In the genomic region with DNA sequence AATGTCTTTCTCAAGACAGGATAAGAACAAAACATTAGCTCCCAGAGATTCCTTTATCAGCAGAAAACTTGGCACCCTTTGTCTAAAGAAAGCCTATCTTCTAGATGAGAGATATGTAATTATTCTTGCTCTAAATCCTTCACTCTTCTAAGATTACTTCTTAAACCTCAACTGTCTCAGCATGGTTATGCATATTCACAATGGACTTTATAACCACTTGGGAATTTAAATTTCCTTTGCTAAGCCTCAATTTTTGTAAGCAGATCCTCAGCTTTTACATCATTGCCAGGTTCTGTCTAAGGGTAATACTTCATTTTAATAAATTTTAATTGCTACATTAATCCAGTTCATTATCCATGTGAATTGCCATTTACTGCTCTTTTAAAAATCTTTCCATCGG, we compare ENCODE assay signal across 29 cellular contexts.
"Had no signal": no experiment of that assay in that cellular context is flagged by ENCODE, and none has a peak within 500 bp of the region (broad histone marks: within the 10 kb centered on the region; RNA-seq: fewer than 3 reads in every experiment).

No MANE protein-coding gene starts in this region.

- H3K9me3 ChIP-seq: ascending aorta, breast epithelium, colonic mucosa had no signal

- H3K4me1 ChIP-seq: ascending aorta, breast epithelium, colonic mucosa had no signal

- DNase-seq: activated CD4-positive, alpha-beta memory T cell treated with anti-CD3 and anti-CD28 coated beads, Interleukin-2, amount 10 ng/mL, durations not matched to agents 7 days and 5 days; activated CD4-positive, alpha-beta T cell treated with anti-CD3 and anti-CD28 coated beads for 36 hours; activated CD4-positive, alpha-beta T cell treated with anti-CD3 and anti-CD28 coated beads, Interleukin-2, amount 10 ng/mL, durations not matched to agents 24 days and 14 days; activated CD4-positive, alpha-beta T cell treated with anti-CD3 and anti-CD28 coated beads, Interleukin-2, amount 50 U/mL, for 4 hours; activated CD4-positive, CD25-positive, alpha-beta regulatory T cell; activated CD4-positive, CD25-positive, alpha-beta regulatory T cell treated with anti-CD3 and anti-CD28 coated beads, Interleukin-2, amount 50 U/mL, for 72 hours; activated CD8-positive, alpha-beta memory T cell treated with anti-CD3 and anti-CD28 coated beads, Interleukin-2, amount 50 U/mL, for 48 hours; activated gamma-delta T cell; activated naive CD4-positive, alpha-beta T cell; activated naive CD4-positive, alpha-beta T cell treated with anti-CD3 and anti-CD28 coated beads, Interleukin-2, amount 10 ng/mL, durations not matched to agents 7 days and 5 days; activated naive CD8-positive, alpha-beta T cell treated with anti-CD3 and anti-CD28 coated beads, Interleukin-2, amount 10 ng/mL, durations not matched to agents 7 days and 5 days; activated T-cell treated with anti-CD3 and anti-CD28 coated beads for 4 hours; activated T-cell treated with anti-CD3 and anti-CD28 coated beads, Interleukin-2, amount 50 U/mL, for 24 hours; activated T-cell treated with anti-CD3 and anti-CD28 coated beads, Interleukin-2, amount 50 U/mL, for 72 hours; central memory CD4-positive, alpha-beta T cell; cerebellar nuclear complex; colonic mucosa; effector CD8-positive, alpha-beta T cell; foreskin fibroblast; head of caudate nucleus; hippocampal formation; T-helper 9 cell had no signal

- H3K36me3 Mint-ChIP-seq: activated naive CD4-positive, alpha-beta T cell treated with anti-CD3 and anti-CD28 coated beads, Interleukin-2, amount 10 ng/mL, durations not matched to agents 7 days and 5 days; activated naive CD4-positive, alpha-beta T cell treated with anti-CD3 and anti-CD28 coated beads, Interleukin-2, amount 50 U/mL, for 72 hours; activated naive CD8-positive, alpha-beta T cell treated with anti-CD3 and anti-CD28 coated beads, Interleukin-2, amount 10 ng/mL, durations not matched to agents 7 days and 5 days; brain had no signal

- H3K27me3 ChIP-seq: ascending aorta, breast epithelium, cardiac muscle cell, colonic mucosa had no signal

- H3K4me1 Mint-ChIP-seq: activated CD4-positive, alpha-beta memory T cell treated with anti-CD3 and anti-CD28 coated beads, Interleukin-2, amount 10 ng/mL, durations not matched to agents 7 days and 5 days; activated CD4-positive, alpha-beta T cell treated with anti-CD3 and anti-CD28 coated beads for 36 hours; activated CD4-positive, alpha-beta T cell treated with anti-CD3 and anti-CD28 coated beads, Interleukin-2, amount 10 ng/mL, durations not matched to agents 24 days and 14 days; activated naive CD4-positive, alpha-beta T cell treated with anti-CD3 and anti-CD28 coated beads, Interleukin-2, amount 10 ng/mL, durations not matched to agents 7 days and 5 days; activated naive CD8-positive, alpha-beta T cell treated with anti-CD3 and anti-CD28 coated beads, Interleukin-2, amount 10 ng/mL, durations not matched to agents 7 days and 5 days had no signal

- H3K9me3 Mint-ChIP-seq: activated CD4-positive, alpha-beta memory T cell treated with anti-CD3 and anti-CD28 coated beads, Interleukin-2, amount 10 ng/mL, durations not matched to agents 7 days and 5 days; activated CD4-positive, alpha-beta T cell treated with anti-CD3 and anti-CD28 coated beads, Interleukin-2, amount 10 ng/mL, durations not matched to agents 24 days and 14 days; activated naive CD4-positive, alpha-beta T cell treated with anti-CD3 and anti-CD28 coated beads, Interleukin-2, amount 10 ng/mL, durations not matched to agents 7 days and 5 days; activated naive CD4-positive, alpha-beta T cell treated with anti-CD3 and anti-CD28 coated beads, Interleukin-2, amount 50 U/mL, for 72 hours; activated naive CD8-positive, alpha-beta T cell treated with anti-CD3 and anti-CD28 coated beads, Interleukin-2, amount 10 ng/mL, durations not matched to agents 7 days and 5 days; activated T-cell treated with anti-CD3 and anti-CD28 coated beads, Interleukin-2, amount 50 U/mL, for 24 hours; activated T-cell treated with anti-CD3 and anti-CD28 coated beads, Interleukin-2, amount 50 U/mL, for 72 hours had no signal

- ATAC-seq: activated CD4-positive, alpha-beta T cell treated with anti-CD3 and anti-CD28 coated beads for 36 hours; activated naive CD4-positive, alpha-beta T cell treated with anti-CD3 and anti-CD28 coated beads, Interleukin-2, amount 50 U/mL, for 72 hours; activated T-cell treated with anti-CD3 and anti-CD28 coated beads, Interleukin-2, amount 50 U/mL, for 72 hours; esophagus mucosa had no signal

- H3K36me3 ChIP-seq: ascending aorta, breast epithelium, cardiac muscle cell, colonic mucosa had no signal

- H3K27ac ChIP-seq: ascending aorta, breast epithelium, cardiac muscle cell, colonic mucosa had no signal

- FAIRE-seq: frontal cortex had no signal

- H3K4me3 ChIP-seq: ascending aorta, breast epithelium, cardiac muscle cell, colonic mucosa had no signal

- H3K27me3 Mint-ChIP-seq: brain had no signal

- H3K4me3 Mint-ChIP-seq: activated CD4-positive, alpha-beta memory T cell treated with anti-CD3 and anti-CD28 coated beads, Interleukin-2, amount 10 ng/mL, durations not matched to agents 7 days and 5 days; activated CD4-positive, alpha-beta T cell treated with anti-CD3 and anti-CD28 coated beads for 36 hours; activated CD4-positive, alpha-beta T cell treated with anti-CD3 and anti-CD28 coated beads, Interleukin-2, amount 10 ng/mL, durations not matched to agents 24 days and 14 days; activated naive CD4-positive, alpha-beta T cell treated with anti-CD3 and anti-CD28 coated beads, Interleukin-2, amount 10 ng/mL, durations not matched to agents 7 days and 5 days; activated naive CD8-positive, alpha-beta T cell treated with anti-CD3 and anti-CD28 coated beads, Interleukin-2, amount 10 ng/mL, durations not matched to agents 7 days and 5 days; activated T-cell treated with anti-CD3 and anti-CD28 coated beads, Interleukin-2, amount 50 U/mL, for 24 hours; activated T-cell treated with anti-CD3 and anti-CD28 coated beads, Interleukin-2, amount 50 U/mL, for 72 hours; brain had no signal

- H3K27ac Mint-ChIP-seq: activated CD4-positive, alpha-beta memory T cell treated with anti-CD3 and anti-CD28 coated beads, Interleukin-2, amount 10 ng/mL, durations not matched to agents 7 days and 5 days; activated CD4-positive, alpha-beta T cell treated with anti-CD3 and anti-CD28 coated beads for 36 hours; activated CD4-positive, alpha-beta T cell treated with anti-CD3 and anti-CD28 coated beads, Interleukin-2, amount 10 ng/mL, durations not matched to agents 24 days and 14 days; activated naive CD4-positive, alpha-beta T cell treated with anti-CD3 and anti-CD28 coated beads, Interleukin-2, amount 10 ng/mL, durations not matched to agents 7 days and 5 days; activated naive CD4-positive, alpha-beta T cell treated with anti-CD3 and anti-CD28 coated beads, Interleukin-2, amount 50 U/mL, for 72 hours; activated naive CD8-positive, alpha-beta T cell treated with anti-CD3 and anti-CD28 coated beads, Interleukin-2, amount 10 ng/mL, durations not matched to agents 7 days and 5 days; activated T-cell treated with anti-CD3 and anti-CD28 coated beads, Interleukin-2, amount 50 U/mL, for 24 hours; activated T-cell treated with anti-CD3 and anti-CD28 coated beads, Interleukin-2, amount 50 U/mL, for 72 hours had no signal
